Comparison of ENCODE assay signal across 17 cellular contexts in genomic region chr16:16857603-16858283, GRCh38.
DNase-seq lines count a peak whose midpoint lies in the region; ATAC-seq and TF ChIP-seq lines count a peak whose summit lies in the region.
"Had no signal": no experiment of that assay in that cellular context is flagged by ENCODE, and none has a peak within 500 bp of the region (broad histone marks: within the 10 kb centered on the region; RNA-seq: fewer than 3 reads in every experiment).

No MANE protein-coding gene starts in this region.

- DNase-seq in DMS153 treated with DMSO at 0.1 percent for 48 hours (lab: John Stamatoyannopoulos, UW; ENCODE audit: unreplicated experiment): peak; percentile 75
- DNase-seq in NCI-H146 treated with DMSO at 0.1 percent for 48 hours (lab: John Stamatoyannopoulos, UW; ENCODE audit: unreplicated experiment): peak; percentile 15
- DNase-seq in SHP77 (lab: John Stamatoyannopoulos, UW): peak; percentile 25 to 63
- DNase-seq in left lung: no peak
- DNase-seq in NCI-H226: no peak
- DNase-seq in tibial artery: no peak
- DNase-seq: activated gamma-delta T cell treated with Interleukin-2 at 50 U/mL for 16 hours, cortex of kidney, heart left ventricle, mucosa of descending colon, NCI-H2081 treated with DMSO at 0.1 percent for 48 hours, PC-9 had no signal

- H3K27ac ChIP-seq in left lung: no peak overlapping the region
- H3K27ac ChIP-seq in tibial artery: no peak overlapping the region
- H3K27ac ChIP-seq: esophagus muscularis mucosa, heart left ventricle, HL-60, PC-9 had no signal

- H3K4me1 ChIP-seq in left lung (no peaks in the 10 kb centered on the region), tibial artery (no peaks in the 10 kb centered on the region)
- H3K4me1 ChIP-seq: esophagus muscularis mucosa, heart left ventricle had no signal

- H3K27me3 ChIP-seq in left lung (peaks cover 0 to 23% of the 10 kb centered on the region in 2 donors), tibial artery (peaks cover 0 to 7% of the 10 kb centered on the region in 2 donors)

- no peak for TF ChIP-seq CTCF in left lung (IDR thresholded peaks at IDR 0.05)
- no peak for TF ChIP-seq CTCF in tibial artery (IDR thresholded peaks at IDR 0.05)

- H3K9me3 ChIP-seq in left lung (no peaks in the 10 kb centered on the region), tibial artery (no peaks in the 10 kb centered on the region)
- H3K9me3 ChIP-seq: esophagus muscularis mucosa, heart left ventricle, mucosa of descending colon had no signal

- peak; percentile 69 for ATAC-seq in left lung
- ATAC-seq in GM18909 (IDR thresholded peaks at IDR 0.05; ENCODE audit: poor library complexity, unreplicated experiment): no peak
- no peak for ATAC-seq in HG02642 (IDR thresholded peaks at IDR 0.05; ENCODE audit: poor library complexity, unreplicated experiment)
- ATAC-seq: heart left ventricle, mucosa of descending colon, WTC11 had no signal

- H3K4me3 ChIP-seq in left lung (no peak overlapping the region), tibial artery (no peak overlapping the region)
- H3K4me3 ChIP-seq: esophagus muscularis mucosa, heart left ventricle, mucosa of descending colon, PC-9 had no signal

- intact Hi-C loops in left lung (cut with DNase I): no loop called here
- intact Hi-C loops in tibial artery (cut with DNase I; ENCODE audit: low total_unique reads): no loop called here

- H3K36me3 ChIP-seq in left lung (no peaks in the 10 kb centered on the region), tibial artery (no peaks in the 10 kb centered on the region)
- H3K36me3 ChIP-seq: esophagus muscularis mucosa, heart left ventricle had no signal

Comparison
In these comparisons a context has a peak if more than half of its experiments do, and no peak if none do; other contexts are left out.
1. DNase-seq: peak in DMS153 treated with DMSO at 0.1 percent for 48 hours (single experiment), NCI-H146 treated with DMSO at 0.1 percent for 48 hours (single experiment) and SHP77 (2 of 2); none in left lung (0 of 2), NCI-H226 (single experiment) and tibial artery (0 of 2).